8 cellular contexts compared by ENCODE assay signal in genomic region chr7:157397751-157398691, GRCh38.
DNase-seq lines count a peak whose midpoint lies in the region; ATAC-seq, FAIRE-seq and TF ChIP-seq lines count a peak whose summit lies in the region.

No MANE protein-coding gene starts in this region.

- TF ChIP-seq CTCF in AG10803 (conservative IDR thresholded peaks at IDR 0.05; ENCODE audit: low read length), result peak; percentile 75
- TF ChIP-seq CTCF in GM12874 (IDR thresholded peaks at IDR 0.05; ENCODE audit: insufficient read depth, low read depth, low read length), result peak; percentile 61
- TF ChIP-seq CTCF in K562 (IDR thresholded peaks at IDR 0.05 in 2 of 3, conservative IDR thresholded peaks at IDR 0.05 in 1 of 3; ENCODE audit: insufficient read depth in 2 of 3, low read depth in 1 of 3, low read length in 3 of 3), result peak; percentile 85 to 90 (median 86)
- TF ChIP-seq CTCF in kidney epithelial cell (IDR thresholded peaks at IDR 0.05; ENCODE audit: insufficient read depth, low read length, poor library complexity, severe bottlenecking), result peak; percentile 71
- peak in 3 of 5 experiments; percentile 7 to 17 (median 11) for TF ChIP-seq CTCF in tibial nerve (IDR thresholded peaks at IDR 0.05)

- H3K4me2 ChIP-seq in K562 (ENCODE audit: insufficient read depth, low read length), result peak overlapping the region; percentile 75

- peak; percentile 97 for FAIRE-seq in K562 (lab: Jason Lieb, UNC)

- peaks cover 47% of the 10 kb centered on the region for H3K79me2 ChIP-seq in K562 (ENCODE audit: control insufficient read depth, insufficient read depth, low read length)

- H3K4me1 ChIP-seq in K562 (replicated peaks in 1 of 2; ENCODE audit: control insufficient read depth in 2 of 2, insufficient read depth in 2 of 2, low read length in 2 of 2) (peaks cover 36 to 69% of the 10 kb centered on the region in 2 experiments), tibial nerve (peaks cover 0 to 23% (median 0%) of the 10 kb centered on the region in 4 donors)

- intact Hi-C loops in K562 (cut with micrococcal nuclease), result loop anchor here (5.0 kb wide), 1 partner anchor 101 kb away; no protein-coding TSS in a partner anchor

- TF ChIP-seq POLR2A in K562 (conservative IDR thresholded peaks at IDR 0.05), result no peak; the same call in none of the 2 replicates
- no peak for TF ChIP-seq POLR2A in tibial nerve (IDR thresholded peaks at IDR 0.05)

- 9% methylated on average over 23 of the region's 23 CpGs for WGBS in K562 (ENCODE audit: insufficient coverage, low coverage, missing lambda C conversion rate)
- WGBS in tibial nerve, 2 donors, result 44 to 49% methylated on average over 23 of the region's 23 CpGs

- in situ Hi-C loops in K562 (cut with MboI), result no loop called here

- H4K20me1 ChIP-seq in K562 (replicated peaks; ENCODE audit: control insufficient read depth, insufficient read depth, low read length), result no peaks in the 10 kb centered on the region

- peak; percentile 87 for DNase-seq in AG10803 (ENCODE audit: low read depth)
- peak; percentile 36 for DNase-seq in NCI-H460 (ENCODE audit: extremely low read depth, low read depth)
- DNase-seq in K562 (ENCODE audit: extremely low read depth in 1 of 4, low spot score in 3 of 4), result peak; percentile 57 to 92 (median 72)
- no peak for DNase-seq in kidney epithelial cell (ENCODE audit: low read depth)
- DNase-seq in tibial nerve (ENCODE audit: low spot score in 2 of 2), result no peak

- CTCF ChIA-PET in K562 (lab: Yijun Ruan, JAX; ENCODE audit: low intra/inter-chr PET ratio), result interaction anchor here (0.6 kb wide), 2 partner anchors 112 to 124 kb away, joined by 3 read pairs; no protein-coding TSS in a partner anchor

- BruUV-seq in K562 (replicated peaks; lab: Mats Ljungman, UMichigan), result no TSS peak

- H3K36me3 ChIP-seq in K562 (ENCODE audit: control insufficient read depth, insufficient read depth, low read length) (peaks cover 55% of the 10 kb centered on the region; the same call in 2 of the 3 replicates), kidney epithelial cell (ENCODE audit: control insufficient read depth, insufficient read depth, low read length) (no peaks in the 10 kb centered on the region), tibial nerve (peaks cover 0 to 65% (median 0%) of the 10 kb centered on the region in 3 donors)

- TF ChIP-seq EP300 in K562 (IDR thresholded peaks at IDR 0.05; ENCODE audit: low read length) (peak; percentile 92), tibial nerve (IDR thresholded peaks at IDR 0.05) (no peak)

- peak; percentile 84 for ATAC-seq in K562
- no peak for ATAC-seq in HG03457 (IDR thresholded peaks at IDR 0.05; ENCODE audit: unreplicated experiment)
- no peak for ATAC-seq in GM18520 (IDR thresholded peaks at IDR 0.05; ENCODE audit: unreplicated experiment)

- peak overlapping the region; percentile 53 to 74 for H3K9ac ChIP-seq in K562 (ENCODE audit: insufficient read depth in 1 of 2, low read depth in 2 of 2, low read length in 2 of 2)

- POLR2A ChIA-PET in K562 (lab: Yijun Ruan, JAX), result interaction anchor here (0.6 to 1.8 kb wide), 6 partner anchors 9 to 1792 kb away, joined by 3 to 5 read pairs (median 4); no protein-coding TSS in a partner anchor

- H3K27ac ChIP-seq in K562 (ENCODE audit: extremely low read depth, low read depth, low read length) (peak overlapping the region; percentile 74), tibial nerve (peak overlapping the region in 2 of 4 donors; percentile 51 to 60)

- TF ChIP-seq RAD21 in K562 (CRISPR knock-in tag; conservative IDR thresholded peaks at IDR 0.05 in 1 of 2, IDR thresholded peaks at IDR 0.05 in 1 of 2), result peak; percentile 45 to 71

- H3K27me3 ChIP-seq in K562 (ENCODE audit: control insufficient read depth in 2 of 2, insufficient read depth in 2 of 2, low read length in 2 of 2) (no peaks in the 10 kb centered on the region), kidney epithelial cell (ENCODE audit: control insufficient read depth, insufficient read depth, low read length) (no peaks in the 10 kb centered on the region), tibial nerve (no peaks in the 10 kb centered on the region)

- H3K4me3 ChIP-seq in AG10803 (ENCODE audit: low read length) (peak overlapping the region; percentile 34), K562 (peak overlapping the region; percentile 1; the same call in 1 of the 2 replicates), kidney epithelial cell (ENCODE audit: low read depth, low read length) (no peak overlapping the region), tibial nerve (no peak overlapping the region)

- H3K9me3 ChIP-seq in K562 (replicated peaks; ENCODE audit: control insufficient read depth, insufficient read depth, low read depth, low read length), result no peaks in the 10 kb centered on the region
- no peaks in the 10 kb centered on the region for H3K9me3 ChIP-seq in tibial nerve

- peak overlapping the region; percentile 52 for H2AFZ ChIP-seq in K562 (ENCODE audit: low read depth, low read length)

- peaks cover 12% of the 10 kb centered on the region for H3K9me1 ChIP-seq in K562 (ENCODE audit: control insufficient read depth, insufficient read depth, low read length)

TF ChIP-seq in K562, 482 proteins besides CTCF, POLR2A, EP300 and RAD21 (continues in another document):
- TF ChIP-seq TSHZ1 (CRISPR knock-in tag; IDR thresholded peaks at IDR 0.05), result no peak
- TF ChIP-seq THRA (IDR thresholded peaks at IDR 0.05), result no peak

Comparison
In these comparisons a context has a peak if more than half of its experiments do, and no peak if none do; other contexts are left out.
1. DNase-seq: peak in AG10803 (single experiment), NCI-H460 (single experiment) and K562 (4 of 4); none in kidney epithelial cell (single experiment) and tibial nerve (0 of 2).
2. H3K4me3 ChIP-seq: peak in AG10803 (single experiment) and K562 (single experiment); none in kidney epithelial cell (single experiment) and tibial nerve (0 of 4).
3. CTCF ChIP-seq: peak in every context shown above with its lines; median percentile 86 in K562; 75 in AG10803; 71 in kidney epithelial cell; 61 in GM12874; 11 in tibial nerve.